In genomic region chrX:72306851-72307645, GRCh38 we compare ENCODE assay signal across 8 cellular contexts. TPM values are rescaled to one million over a fixed set of nuclear protein-coding genes. Genes with fewer than 3 reads are reported as not detected.
DNase-seq lines count a peak whose midpoint lies in the region; ATAC-seq, FAIRE-seq and TF ChIP-seq lines count a peak whose summit lies in the region.

No MANE protein-coding gene starts in this region.

- peak overlapping the region; percentile 95 for H2AFZ ChIP-seq in neuronal stem cell (ENCODE audit: low read length)

- no peak overlapping the region for H2BK5ac ChIP-seq in neuronal stem cell (ENCODE audit: low read length)

- H3K4me1 ChIP-seq in CD8-positive, alpha-beta T cell (ENCODE audit: insufficient read depth, low read length), result peaks cover 24% of the 10 kb centered on the region
- no peaks in the 10 kb centered on the region for H3K4me1 ChIP-seq in NT2/D1 (ENCODE audit: insufficient read depth, insufficient read length)
- H3K4me1 ChIP-seq in neuronal stem cell (ENCODE audit: control insufficient read depth in 2 of 2, insufficient read depth in 1 of 2, low read depth in 1 of 2, low read length in 2 of 2), result peaks cover 3 to 7% of the 10 kb centered on the region in 2 donors

- no peak overlapping the region for H4K91ac ChIP-seq in neuronal stem cell (ENCODE audit: low read depth, low read length, poor library complexity)

- FAIRE-seq in HTR-8/SVneo (lab: Jason Lieb, UNC), result peak; percentile 77

- no peaks in the 10 kb centered on the region for H3K36me3 ChIP-seq in CD8-positive, alpha-beta T cell (ENCODE audit: insufficient read depth, low read length)
- no peaks in the 10 kb centered on the region for H3K36me3 ChIP-seq in NT2/D1 (ENCODE audit: insufficient read depth, insufficient read length, low read length)
- no peaks in the 10 kb centered on the region for H3K36me3 ChIP-seq in neuronal stem cell (replicated peaks in 1 of 2; ENCODE audit: control insufficient read depth in 2 of 2, insufficient read depth in 2 of 2, low read length in 2 of 2)

- TF ChIP-seq CTCF in CD8-positive, alpha-beta T cell (IDR thresholded peaks at IDR 0.05), result no peak

- H3K27ac ChIP-seq in CD8-positive, alpha-beta T cell (ENCODE audit: low read depth, low read length), result no peak overlapping the region
- no peak overlapping the region for H3K27ac ChIP-seq in neuronal stem cell (replicated peaks; ENCODE audit: low read length)

- peak; percentile 41 for ATAC-seq in CD8-positive, alpha-beta T cell
- ATAC-seq in GM19395 (IDR thresholded peaks at IDR 0.05; ENCODE audit: unreplicated experiment) (peak; percentile 56), Right ventricle myocardium superior (ENCODE audit: poor library complexity) (peak; percentile 78), GM19455 (IDR thresholded peaks at IDR 0.05; ENCODE audit: unreplicated experiment) (no peak)
- no peak for ATAC-seq in activated naive CD8-positive, alpha-beta T cell treated with anti-CD3 and anti-CD28 coated beads, Interleukin-2, amount 50 U/mL, for 24 hours

- peak in 2 of 7 experiments; percentile 13 to 20 for DNase-seq in CD8-positive, alpha-beta T cell
- peak; percentile 80 for DNase-seq in HTR-8/SVneo (ENCODE audit: insufficient read length, low spot score)
- DNase-seq in NT2/D1 (ENCODE audit: low read depth, low spot score), result peak; percentile 56
- DNase-seq in activated naive CD8-positive, alpha-beta T cell treated with anti-CD3 and anti-CD28 coated beads, Interleukin-2, amount 50 U/mL, for 24 hours, result peak; percentile 10
- DNase-seq in Right ventricle myocardium superior, result peak; percentile 63
- DNase-seq in neuronal stem cell (ENCODE audit: low spot score), result peak; percentile 56

- no peak overlapping the region for H3K14ac ChIP-seq in neuronal stem cell (ENCODE audit: low read length)

- no peak overlapping the region for H2BK15ac ChIP-seq in neuronal stem cell (ENCODE audit: low read length)

- no peaks in the 10 kb centered on the region for H3K36me3 Mint-ChIP-seq in CD8-positive, alpha-beta T cell
- no peaks in the 10 kb centered on the region for H3K36me3 Mint-ChIP-seq in activated naive CD8-positive, alpha-beta T cell treated with anti-CD3 and anti-CD28 coated beads, Interleukin-2, amount 50 U/mL, for 24 hours (ENCODE audit: low read depth)

- H3K9ac ChIP-seq in NT2/D1 (ENCODE audit: insufficient read length, low read depth), result peak overlapping the region; percentile 44
- no peak overlapping the region for H3K9ac ChIP-seq in neuronal stem cell (ENCODE audit: low read depth, low read length, poor library complexity)

- CTCF ChIA-PET in CD8-positive, alpha-beta T cell (lab: Charles Lee), result interaction anchor here (0.6 kb wide), 2 partner anchors 9 to 181 kb away, joined by 3 to 4 read pairs; no protein-coding TSS in a partner anchor

- intact Hi-C loops in CD8-positive, alpha-beta T cell (cut with DNase I, micrococcal nuclease), result loop anchor here in 1 of 2 experiments (5.0 kb wide), 1 partner anchor 1055 kb away; the partner anchor contains the start of gene ZMYM3
- intact Hi-C loops in Right ventricle myocardium superior (cut with DNase I), result no loop called here

- POLR2A ChIA-PET in CD8-positive, alpha-beta T cell (lab: Charles Lee), result interaction anchor here (1.2 kb wide), 1 partner anchor 30 kb away, joined by 10 read pairs; the partner anchor contains the start of gene RPS4X

- H3K4me3 ChIP-seq in CD8-positive, alpha-beta T cell (ENCODE audit: low read depth, low read length), result peak overlapping the region; percentile 35
- H3K4me3 ChIP-seq in NT2/D1 (ENCODE audit: insufficient read length, low read depth) (peak overlapping the region; percentile 42), neuronal stem cell (ENCODE audit: low read length in 2 of 2) (peak overlapping the region; percentile 61 to 77)

- peak overlapping the region; percentile 86 for H3K4me2 ChIP-seq in neuronal stem cell (ENCODE audit: insufficient read depth, low read length, poor library complexity, severe bottlenecking)

- H2AK5ac ChIP-seq in neuronal stem cell (ENCODE audit: low read depth, low read length), result no peak overlapping the region

- H3K4ac ChIP-seq in neuronal stem cell (ENCODE audit: low read length), result no peak overlapping the region

- no CpG with 5 or more reads among the region's 56 CpGs for WGBS in neuronal stem cell (ENCODE audit: extremely low coverage in 2 of 2, insufficient read length in 2 of 2, insufficient replicate concordance in 1 of 2), 2 donors

- peak overlapping the region; percentile 85 for H3K4me3 Mint-ChIP-seq in CD8-positive, alpha-beta T cell
- peak overlapping the region; percentile 74 for H3K4me3 Mint-ChIP-seq in activated naive CD8-positive, alpha-beta T cell treated with anti-CD3 and anti-CD28 coated beads, Interleukin-2, amount 50 U/mL, for 24 hours

- no peak overlapping the region for H3K23ac ChIP-seq in neuronal stem cell (ENCODE audit: low read depth, low read length, poor library complexity)

- H3K79me1 ChIP-seq in neuronal stem cell (ENCODE audit: low read depth, low read length), result no peaks in the 10 kb centered on the region

- no peaks in the 10 kb centered on the region for H3K9me3 ChIP-seq in CD8-positive, alpha-beta T cell (ENCODE audit: low read length)
- H3K9me3 ChIP-seq in NT2/D1 (ENCODE audit: insufficient read depth, low read length) (no peaks in the 10 kb centered on the region), neuronal stem cell (replicated peaks in 1 of 2; ENCODE audit: control insufficient read depth in 2 of 2, insufficient read depth in 1 of 2, low read depth in 1 of 2, low read length in 2 of 2) (no peaks in the 10 kb centered on the region)

- H3K27me3 Mint-ChIP-seq in CD8-positive, alpha-beta T cell (ENCODE audit: low read depth), result peaks cover 47% of the 10 kb centered on the region
- H3K27me3 Mint-ChIP-seq in activated naive CD8-positive, alpha-beta T cell treated with anti-CD3 and anti-CD28 coated beads, Interleukin-2, amount 50 U/mL, for 24 hours, result peaks cover 51% of the 10 kb centered on the region

- H3K18ac ChIP-seq in neuronal stem cell (ENCODE audit: low read length), result peak overlapping the region; percentile 74

- peaks cover 15% of the 10 kb centered on the region for H3K27me3 ChIP-seq in CD8-positive, alpha-beta T cell (ENCODE audit: insufficient read depth, low read length)
- H3K27me3 ChIP-seq in NT2/D1 (ENCODE audit: insufficient read depth, insufficient read length) (peaks cover 75% of the 10 kb centered on the region), neuronal stem cell (ENCODE audit: control insufficient read depth in 3 of 3, insufficient read depth in 3 of 3, low read depth in 1 of 3, low read length in 3 of 3) (peaks cover 5 to 57% (median 55%) of the 10 kb centered on the region in 3 experiments)

- no peak overlapping the region for H3K27ac Mint-ChIP-seq in CD8-positive, alpha-beta T cell
- no peak overlapping the region for H3K27ac Mint-ChIP-seq in activated naive CD8-positive, alpha-beta T cell treated with anti-CD3 and anti-CD28 coated beads, Interleukin-2, amount 50 U/mL, for 24 hours

- peaks cover 30% of the 10 kb centered on the region for H3K4me1 Mint-ChIP-seq in CD8-positive, alpha-beta T cell (ENCODE audit: low read depth)
- H3K4me1 Mint-ChIP-seq in activated naive CD8-positive, alpha-beta T cell treated with anti-CD3 and anti-CD28 coated beads, Interleukin-2, amount 50 U/mL, for 24 hours, result peaks cover 26% of the 10 kb centered on the region

- no peak overlapping the region for H2BK12ac ChIP-seq in neuronal stem cell (ENCODE audit: low read length)

- no peak overlapping the region for H2BK120ac ChIP-seq in neuronal stem cell (ENCODE audit: low read depth, low read length)

- H4K8ac ChIP-seq in neuronal stem cell (ENCODE audit: low read depth, low read length), result no peak overlapping the region

- H3K9me3 Mint-ChIP-seq in CD8-positive, alpha-beta T cell, result no peaks in the 10 kb centered on the region
- no peaks in the 10 kb centered on the region for H3K9me3 Mint-ChIP-seq in activated naive CD8-positive, alpha-beta T cell treated with anti-CD3 and anti-CD28 coated beads, Interleukin-2, amount 50 U/mL, for 24 hours

RNA-seq across cellular contexts. Expression of gene CITED1, which starts 1.3 kb away (rescaled TPM):
- total RNA-seq in CD8-positive, alpha-beta T cell, result not detected
- total RNA-seq in Right ventricle myocardium superior, result not detected
- 4.0 TPM for polyA plus RNA-seq in neuronal stem cell (2013, experiment 1 of 2)
- 3.6 TPM for polyA plus RNA-seq in neuronal stem cell (2013, experiment 2 of 2)

RNA-seq across cellular contexts. Expression of gene RPS4X, which starts 30.0 kb away (rescaled TPM):
- total RNA-seq in CD8-positive, alpha-beta T cell, result 1,000 to 10,000 TPM; 1,509 to 1,538 TPM
- total RNA-seq in Right ventricle myocardium superior, result 371 TPM
- 1,442 TPM for polyA plus RNA-seq in neuronal stem cell (2013, experiment 1 of 2)
- polyA plus RNA-seq in neuronal stem cell (2013, experiment 2 of 2), result 1,420 TPM

Comparison
In these comparisons a context has a peak if more than half of its experiments do, and no peak if none do; other contexts are left out.
1. ATAC-seq: peak in CD8-positive, alpha-beta T cell (single experiment), GM19395 (single experiment) and Right ventricle myocardium superior (single experiment); none in activated naive CD8-positive, alpha-beta T cell treated with anti-CD3 and anti-CD28 coated beads, Interleukin-2, amount 50 U/mL, for 24 hours (single experiment) and GM19455 (single experiment).
2. Peak in every context shown above with its lines, with median percentiles within 50 percentile points of each other: H3K4me3 ChIP-seq.